10 cellular contexts compared by ENCODE assay signal in genomic region chrX:34918856-34919255, GRCh38. TPM values are rescaled to one million over a fixed set of nuclear protein-coding genes. Genes with fewer than 3 reads are reported as not detected.
DNase-seq lines count a peak whose midpoint lies in the region; ATAC-seq and TF ChIP-seq lines count a peak whose summit lies in the region.
"Had no signal": no experiment of that assay in that cellular context is flagged by ENCODE, and none has a peak within 500 bp of the region (broad histone marks: within the 10 kb centered on the region; RNA-seq: fewer than 3 reads in every experiment).

No MANE protein-coding gene starts in this region.

- H3K4me1 ChIP-seq in MM.1S (ENCODE audit: low read length) = no peaks in the 10 kb centered on the region
- no peaks in the 10 kb centered on the region for H3K4me1 ChIP-seq in body of pancreas

- no peak for ATAC-seq in body of pancreas
- ATAC-seq in GM19035 (IDR thresholded peaks at IDR 0.05; ENCODE audit: unreplicated experiment) = no peak
- ATAC-seq: T-helper 17 cell had no signal

- H3K27me3 Mint-ChIP-seq in Calu3 (ENCODE audit: unreplicated experiment) = no peaks in the 10 kb centered on the region
- no peaks in the 10 kb centered on the region for H3K27me3 Mint-ChIP-seq in mesothelial cell of epicardium (ENCODE audit: low read depth)
- H3K27me3 Mint-ChIP-seq: T-helper 17 cell had no signal

- no TSS peak for BruUV-seq in Calu3 (replicated peaks; lab: Mats Ljungman, UMichigan)

- H3K36me3 ChIP-seq in MM.1S (replicated peaks; ENCODE audit: insufficient read depth, low read length) (no peaks in the 10 kb centered on the region), body of pancreas (replicated peaks in 1 of 2; ENCODE audit: insufficient read depth in 1 of 2, low read depth in 2 of 2) (no peaks in the 10 kb centered on the region)
- H3K36me3 ChIP-seq: gastrocnemius medialis had no signal

- H3K9me2 ChIP-seq in MM.1S (replicated peaks; ENCODE audit: insufficient read depth, low read length) = no peaks in the 10 kb centered on the region

- H3K36me3 Mint-ChIP-seq in Calu3 (ENCODE audit: insufficient read depth, unreplicated experiment) (no peaks in the 10 kb centered on the region), mesothelial cell of epicardium (no peaks in the 10 kb centered on the region)

- H3K4me3 ChIP-seq in MM.1S (ENCODE audit: low read length) = no peak overlapping the region
- no peak overlapping the region for H3K4me3 ChIP-seq in body of pancreas
- H3K4me3 ChIP-seq: gastrocnemius medialis had no signal

- H3K27ac Mint-ChIP-seq in Calu3 (ENCODE audit: unreplicated experiment) (peak overlapping the region; percentile 42), mesothelial cell of epicardium (no peak overlapping the region)
- H3K27ac Mint-ChIP-seq: T-helper 17 cell had no signal

- H3K4me1 Mint-ChIP-seq in Calu3 (ENCODE audit: low read depth, unreplicated experiment) = peaks cover 31% of the 10 kb centered on the region
- no peaks in the 10 kb centered on the region for H3K4me1 Mint-ChIP-seq in mesothelial cell of epicardium
- H3K4me1 Mint-ChIP-seq: T-helper 17 cell had no signal

- H3K27ac ChIP-seq in MM.1S (ENCODE audit: low read length) (no peak overlapping the region), body of pancreas (no peak overlapping the region)

- H3K79me2 ChIP-seq in MM.1S (ENCODE audit: low read length) = no peaks in the 10 kb centered on the region

- intact Hi-C loops in Calu3 (cut with micrococcal nuclease; ENCODE audit: unreplicated experiment) = loop anchor here (5.0 to 10.0 kb wide), 8 partner anchors 176 to 1948 kb away; no protein-coding TSS in a partner anchor
- intact Hi-C loops in body of pancreas (cut with DNase I) = no loop called here

- TF ChIP-seq CTCF in Calu3 (IDR thresholded peaks at IDR 0.05; ENCODE audit: unreplicated experiment) (peak; percentile 56), MM.1S (IDR thresholded peaks at IDR 0.05; ENCODE audit: low read length) (peak; percentile 8; the same call in 1 of the 2 replicates), body of pancreas (IDR thresholded peaks at IDR 0.05) (peak; percentile 8 to 48 (median 20)), mesothelial cell of epicardium (IDR thresholded peaks at IDR 0.05; ENCODE audit: unreplicated experiment) (peak; percentile 38)

- no peak overlapping the region for H2AFZ ChIP-seq in MM.1S (ENCODE audit: low read length)

- H3F3A ChIP-seq in MM.1S (ENCODE audit: insufficient read depth, low read length) = no peaks in the 10 kb centered on the region

- H4K20me1 ChIP-seq in MM.1S (ENCODE audit: insufficient read depth, low read length) = no peaks in the 10 kb centered on the region

- no peak overlapping the region for H3K4me2 ChIP-seq in MM.1S (ENCODE audit: low read depth, low read length)

- H3K27me3 ChIP-seq in MM.1S (replicated peaks; ENCODE audit: insufficient read depth, low read length) (no peaks in the 10 kb centered on the region), body of pancreas (no peaks in the 10 kb centered on the region)
- H3K27me3 ChIP-seq: gastrocnemius medialis had no signal

- H3K9me3 ChIP-seq in MM.1S (replicated peaks; ENCODE audit: insufficient read depth, low read length) (no peaks in the 10 kb centered on the region), body of pancreas (no peaks in the 10 kb centered on the region)
- H3K9me3 ChIP-seq: gastrocnemius medialis had no signal

- WGBS in body of pancreas, 2 donors = 0 to 5% methylated on average over 1 of the region's 1 CpG

- no peak overlapping the region for H3K4me3 Mint-ChIP-seq in Calu3 (ENCODE audit: low read depth, unreplicated experiment)
- no peak overlapping the region for H3K4me3 Mint-ChIP-seq in mesothelial cell of epicardium
- H3K4me3 Mint-ChIP-seq: T-helper 17 cell had no signal

- CTCF ChIA-PET in Calu3 (lab: Charles Lee) = interaction anchor here (0.6 to 1.1 kb wide), 5 partner anchors 9 to 555 kb away, joined by 3 to 4 read pairs (median 3); no protein-coding TSS in a partner anchor

- H3K9me3 Mint-ChIP-seq in Calu3 (ENCODE audit: low read depth, unreplicated experiment) = no peaks in the 10 kb centered on the region
- peaks cover 10% of the 10 kb centered on the region for H3K9me3 Mint-ChIP-seq in mesothelial cell of epicardium

- DNase-seq in Calu3 (peak; percentile 54), MM.1S (no peak), body of pancreas (peak in 3 of 4 donors; percentile 4 to 24 (median 24)), mesothelial cell of epicardium (ENCODE audit: low spot score in 2 of 2, unreplicated experiment in 2 of 2) (no peak), inferior parietal cortex (ENCODE audit: extremely low spot score) (no peak), cerebellum (ENCODE audit: low spot score) (no peak)
- no peak for DNase-seq in activated CD4-positive, alpha-beta T cell treated with anti-CD3 and anti-CD28 coated beads for 1 hour
- DNase-seq: T-helper 17 cell had no signal

- no peak for TF ChIP-seq POLR2A in body of pancreas (IDR thresholded peaks at IDR 0.05)

- no peak overlapping the region for H3K9ac ChIP-seq in MM.1S (ENCODE audit: low read length)

RNA-seq across cellular contexts. Expression of gene FAM47B, which starts 23.7 kb away (rescaled TPM):
- total RNA-seq in Calu3 (2022) = not detected in 2 replicates
- not detected for total RNA-seq in body of pancreas
- not detected in 3 replicates for total RNA-seq in mesothelial cell of epicardium
- total RNA-seq in cerebellum = not detected
- total RNA-seq: gastrocnemius medialis, T-helper 17 cell had no signal

Comparison
In these comparisons a context has a peak if more than half of its experiments do, and no peak if none do; other contexts are left out.
1. DNase-seq: peak in Calu3 (single experiment) and body of pancreas (3 of 4); none in MM.1S (single experiment), mesothelial cell of epicardium (0 of 2), activated CD4-positive, alpha-beta T cell treated with anti-CD3 and anti-CD28 coated beads for 1 hour (single experiment), inferior parietal cortex (single experiment) and cerebellum (single experiment).
2. Peak in every context shown above with its lines, with median percentiles within 50 percentile points of each other: CTCF ChIP-seq.